Comparison of ENCODE assay signal across 7 cellular contexts in genomic region chr1:1279028-1279427, GRCh38. TPM values are rescaled to one million over a fixed set of nuclear protein-coding genes. Genes with fewer than 3 reads are reported as not detected.
"Had no signal": no experiment of that assay in that cellular context is flagged by ENCODE, and none has a peak within 500 bp of the region (broad histone marks: within the 10 kb centered on the region; RNA-seq: fewer than 3 reads in every experiment).

No MANE protein-coding gene starts in this region.

- H3K27ac ChIP-seq: HL-60, KMS-11 had no signal

- H3K4me2 ChIP-seq: KMS-11 had no signal

- DNase-seq: IMR-90, KBM-7, KG1 had no signal

- H3K4me3 ChIP-seq: K562 had no signal

- H3K9ac ChIP-seq: KMS-11 had no signal

RNA-seq across cellular contexts. Expression of gene SCNN1D, which starts 1.2 kb away (rescaled TPM):
- polyA plus RNA-seq: IgD-negative memory B cell had no signal
